12 cellular contexts compared by ENCODE assay signal in genomic region chr17:79083191-79083971, GRCh38. TPM values are rescaled to one million over a fixed set of nuclear protein-coding genes. Genes with fewer than 3 reads are reported as not detected.
"Had no signal": no experiment of that assay in that cellular context is flagged by ENCODE, and none has a peak within 500 bp of the region (broad histone marks: within the 10 kb centered on the region; RNA-seq: fewer than 3 reads in every experiment).

No MANE protein-coding gene starts in this region.

- H3K27me3 ChIP-seq: brain microvascular endothelial cell, esophagus muscularis mucosa, upper lobe of left lung had no signal

- H3K4me1 Mint-ChIP-seq: activated T-helper 17 cell treated with anti-CD3 and anti-CD28 coated beads, Interleukin-2, amount 50 U/mL, for 72 hours had no signal

- H3K4me1 ChIP-seq: lower lobe of right lung had no signal

- H3K4me3 ChIP-seq: esophagus muscularis mucosa, lower lobe of right lung, mucosa of descending colon, thoracic aorta, upper lobe of left lung had no signal

- H3K9me3 ChIP-seq: esophagus muscularis mucosa, lower lobe of right lung, mucosa of descending colon, thoracic aorta, upper lobe of left lung had no signal

- DNase-seq: brain microvascular endothelial cell, lower lobe of right lung had no signal

- H3K27ac Mint-ChIP-seq: activated naive CD4-positive, alpha-beta T cell treated with anti-CD3 and anti-CD28 coated beads, Interleukin-2, amount 50 U/mL, for 72 hours; activated T-cell treated with anti-CD3 and anti-CD28 coated beads, Interleukin-2, amount 50 U/mL, for 24 hours; activated T-helper 17 cell treated with anti-CD3 and anti-CD28 coated beads, Interleukin-2, amount 50 U/mL, for 72 hours; effector memory CD8-positive, alpha-beta T cell; nephron progenitor cell; T-helper 17 cell had no signal

- H3K4me3 Mint-ChIP-seq: activated T-cell treated with anti-CD3 and anti-CD28 coated beads, Interleukin-2, amount 50 U/mL, for 24 hours; activated T-helper 17 cell treated with anti-CD3 and anti-CD28 coated beads, Interleukin-2, amount 50 U/mL, for 72 hours; effector memory CD8-positive, alpha-beta T cell; nephron progenitor cell; T-helper 17 cell had no signal

- H3K27me3 Mint-ChIP-seq: activated T-cell treated with anti-CD3 and anti-CD28 coated beads, Interleukin-2, amount 50 U/mL, for 24 hours; activated T-helper 17 cell treated with anti-CD3 and anti-CD28 coated beads, Interleukin-2, amount 50 U/mL, for 72 hours; effector memory CD8-positive, alpha-beta T cell; T-helper 17 cell had no signal

- H3K9me3 Mint-ChIP-seq: activated naive CD4-positive, alpha-beta T cell treated with anti-CD3 and anti-CD28 coated beads, Interleukin-2, amount 50 U/mL, for 72 hours; activated T-cell treated with anti-CD3 and anti-CD28 coated beads, Interleukin-2, amount 50 U/mL, for 24 hours; activated T-helper 17 cell treated with anti-CD3 and anti-CD28 coated beads, Interleukin-2, amount 50 U/mL, for 72 hours; effector memory CD8-positive, alpha-beta T cell; nephron progenitor cell had no signal

- H3K27ac ChIP-seq: brain microvascular endothelial cell, esophagus muscularis mucosa, lower lobe of right lung, thoracic aorta, upper lobe of left lung had no signal

RNA-seq across cellular contexts. Expression of gene C1QTNF1, which starts 59.4 kb away (rescaled TPM):
- total RNA-seq: activated naive CD4-positive, alpha-beta T cell treated with anti-CD3 and anti-CD28 coated beads, Interleukin-2, amount 50 U/mL, for 72 hours; activated T-helper 17 cell treated with anti-CD3 and anti-CD28 coated beads, Interleukin-2, amount 50 U/mL, for 72 hours had no signal
